8 cellular contexts compared by ENCODE assay signal in genomic region chr6:145964948-145965366, GRCh38. TPM values are rescaled to one million over a fixed set of nuclear protein-coding genes. Genes with fewer than 3 reads are reported as not detected.
DNase-seq lines count a peak whose midpoint lies in the region; ATAC-seq and TF ChIP-seq lines count a peak whose summit lies in the region.

No MANE protein-coding gene starts in this region.

- H3K4me3 Mint-ChIP-seq in activated T-cell treated with anti-CD3 and anti-CD28 coated beads, Interleukin-2, amount 50 U/mL, for 24 hours, result peak overlapping the region; percentile 97
- H3K4me3 Mint-ChIP-seq in activated CD4-positive, alpha-beta memory T cell treated with anti-CD3 and anti-CD28 coated beads for 36 hours, result peak overlapping the region; percentile 94

- H3K27ac Mint-ChIP-seq in activated T-cell treated with anti-CD3 and anti-CD28 coated beads, Interleukin-2, amount 50 U/mL, for 24 hours, result peak overlapping the region; percentile 97
- H3K27ac Mint-ChIP-seq in activated CD4-positive, alpha-beta memory T cell treated with anti-CD3 and anti-CD28 coated beads for 36 hours, result peak overlapping the region; percentile 85

- peak overlapping the region; percentile 73 for H3K4me2 ChIP-seq in hepatocyte

- no peaks in the 10 kb centered on the region for H3K27me3 Mint-ChIP-seq in activated T-cell treated with anti-CD3 and anti-CD28 coated beads, Interleukin-2, amount 50 U/mL, for 24 hours
- no peaks in the 10 kb centered on the region for H3K27me3 Mint-ChIP-seq in activated CD4-positive, alpha-beta memory T cell treated with anti-CD3 and anti-CD28 coated beads for 36 hours

- DNase-seq in activated T-cell treated with anti-CD3 and anti-CD28 coated beads, Interleukin-2, amount 50 U/mL, for 24 hours, result no peak
- DNase-seq in activated T-cell treated with anti-CD3 and anti-CD28 coated beads for 4 hours (no peak), hepatocyte (ENCODE audit: low spot score) (peak; percentile 10), activated gamma-delta T cell treated with Interleukin-2 at 50 U/mL for 16 hours (no peak), NCI-H446 (lab: John Stamatoyannopoulos, UW) (no peak)
- no peak for DNase-seq in activated CD4-positive, alpha-beta memory T cell treated with anti-CD3 and anti-CD28 coated beads for 36 hours
- DNase-seq in stimulated activated CD8-positive, alpha-beta memory T cell treated with anti-CD3 and anti-CD28 coated beads, Interleukin-4, amount 100 ng/mL, for 48 hours, result peak; percentile 26

- WGBS in hepatocyte (ENCODE audit: low lambda C conversion rate, missing lambda C conversion rate), result 88% methylated on average over 4 of the region's 4 CpGs

- no peaks in the 10 kb centered on the region for H4K20me1 ChIP-seq in hepatocyte (ENCODE audit: insufficient read depth, poor library complexity, severe bottlenecking)

- CTCF ChIA-PET in activated CD4-positive, alpha-beta memory T cell treated with anti-CD3 and anti-CD28 coated beads for 36 hours (lab: Charles Lee), result interaction anchor here (0.9 to 3.2 kb wide), 3 partner anchors 13 to 36 kb away, joined by 3 to 21 read pairs (median 3); no protein-coding TSS in a partner anchor

- H3K9me3 ChIP-seq in hepatocyte (ENCODE audit: low read depth), result no peaks in the 10 kb centered on the region

- intact Hi-C loops in activated CD4-positive, alpha-beta memory T cell treated with anti-CD3 and anti-CD28 coated beads for 36 hours (cut with micrococcal nuclease), result loop anchor here (1.0 to 10.0 kb wide), 3 partner anchors 150 to 590 kb away; partner anchors contain the start of gene EPM2A

- peak overlapping the region; percentile 27 for H3K4me3 ChIP-seq in hepatocyte

- peak overlapping the region; percentile 82 for H3K27ac ChIP-seq in hepatocyte

- H3K4me1 ChIP-seq in hepatocyte (ENCODE audit: insufficient read depth), result peaks cover 19% of the 10 kb centered on the region

- TF ChIP-seq CTCF in hepatocyte (IDR thresholded peaks at IDR 0.05; ENCODE audit: poor library complexity), result no peak

- peaks cover 50% of the 10 kb centered on the region for H3K4me1 Mint-ChIP-seq in activated T-cell treated with anti-CD3 and anti-CD28 coated beads, Interleukin-2, amount 50 U/mL, for 24 hours (ENCODE audit: low read depth)
- H3K4me1 Mint-ChIP-seq in activated CD4-positive, alpha-beta memory T cell treated with anti-CD3 and anti-CD28 coated beads for 36 hours (ENCODE audit: low read depth), result peaks cover 46% of the 10 kb centered on the region

- no peaks in the 10 kb centered on the region for H3K27me3 ChIP-seq in hepatocyte

- H3K79me2 ChIP-seq in hepatocyte, result peaks cover 41% of the 10 kb centered on the region

- H3K36me3 Mint-ChIP-seq in activated T-cell treated with anti-CD3 and anti-CD28 coated beads, Interleukin-2, amount 50 U/mL, for 24 hours (ENCODE audit: low read depth), result peaks cover 27% of the 10 kb centered on the region
- H3K36me3 Mint-ChIP-seq in activated CD4-positive, alpha-beta memory T cell treated with anti-CD3 and anti-CD28 coated beads for 36 hours, result peaks cover 4% of the 10 kb centered on the region

- H3K36me3 ChIP-seq in hepatocyte (replicated peaks; ENCODE audit: insufficient read depth, low read depth), result no peaks in the 10 kb centered on the region

- H3K9me2 ChIP-seq in hepatocyte (replicated peaks; ENCODE audit: insufficient read depth), result no peaks in the 10 kb centered on the region

- no peak for ATAC-seq in GM19023 (IDR thresholded peaks at IDR 0.05; ENCODE audit: unreplicated experiment)

- H3K9me3 Mint-ChIP-seq in activated T-cell treated with anti-CD3 and anti-CD28 coated beads, Interleukin-2, amount 50 U/mL, for 24 hours, result peaks cover 2% of the 10 kb centered on the region
- H3K9me3 Mint-ChIP-seq in activated CD4-positive, alpha-beta memory T cell treated with anti-CD3 and anti-CD28 coated beads for 36 hours, result no peaks in the 10 kb centered on the region

- POLR2A ChIA-PET in activated CD4-positive, alpha-beta memory T cell treated with anti-CD3 and anti-CD28 coated beads for 36 hours (lab: Charles Lee), result interaction anchor here (0.5 to 2.4 kb wide), 6 partner anchors 35 to 1240 kb away, joined by 3 to 6 read pairs (median 4); partner anchors contain the start of gene EPM2A

- H2AFZ ChIP-seq in hepatocyte, result peak overlapping the region; percentile 61

RNA-seq across cellular contexts. Expression of gene SHPRH, which starts 0.8 kb away (rescaled TPM):
- total RNA-seq in activated CD4-positive, alpha-beta memory T cell treated with anti-CD3 and anti-CD28 coated beads for 36 hours, result 10 to 100 TPM; 11.0 to 12.2 TPM
- total RNA-seq in hepatocyte, result 23.8 and 24.4 TPM in 2 replicates
- 10.7 and 13.0 TPM in 2 replicates for polyA plus RNA-seq in hepatocyte

Comparison
In these comparisons a context has a peak if more than half of its experiments do, and no peak if none do; other contexts are left out.
1. DNase-seq: peak in hepatocyte (single experiment) and stimulated activated CD8-positive, alpha-beta memory T cell treated with anti-CD3 and anti-CD28 coated beads, Interleukin-4, amount 100 ng/mL, for 48 hours (single experiment); none in activated T-cell treated with anti-CD3 and anti-CD28 coated beads, Interleukin-2, amount 50 U/mL, for 24 hours (single experiment), activated T-cell treated with anti-CD3 and anti-CD28 coated beads for 4 hours (single experiment), activated CD4-positive, alpha-beta memory T cell treated with anti-CD3 and anti-CD28 coated beads for 36 hours (single experiment), activated gamma-delta T cell treated with Interleukin-2 at 50 U/mL for 16 hours (single experiment) and NCI-H446 (0 of 2).